ENCODE assay signal across 20 cellular contexts in genomic region chr3:160141485-160142185, GRCh38.
DNase-seq lines count a peak whose midpoint lies in the region; ATAC-seq, FAIRE-seq and TF ChIP-seq lines count a peak whose summit lies in the region.
"Had no signal": no experiment of that assay in that cellular context is flagged by ENCODE, and none has a peak within 500 bp of the region (broad histone marks: within the 10 kb centered on the region; RNA-seq: fewer than 3 reads in every experiment).

No MANE protein-coding gene starts in this region.

- CTCF ChIA-PET in A549 (lab: Yijun Ruan, JAX): interaction anchor here (0.8 to 1.9 kb wide), 4 partner anchors 12 to 109 kb away, joined by 3 to 6 read pairs (median 4); no protein-coding TSS in a partner anchor

- peaks cover 15% of the 10 kb centered on the region for H3K9me3 ChIP-seq in A549

- in situ Hi-C loops in SK-MEL-5 (cut with HindIII; ENCODE audit: low pct_unique_long_range_greater_than_20kb, low sequenced_read_pairs): no loop called here

- no peak overlapping the region for H3K4me3 ChIP-seq in A549
- no peak overlapping the region for H3K4me3 ChIP-seq in skeletal muscle cell (ENCODE audit: low read depth, low read length)
- no peak overlapping the region for H3K4me3 ChIP-seq in coronary artery
- H3K4me3 ChIP-seq: MG63, PC-9 had no signal

- H3K27ac ChIP-seq in A549: peak overlapping the region; percentile 80 to 84
- no peak overlapping the region for H3K27ac ChIP-seq in coronary artery
- H3K27ac ChIP-seq: HL-60, PC-9 had no signal

- peak overlapping the region; percentile 54 for H3K4me2 ChIP-seq in A549
- H3K4me2 ChIP-seq: PC-9 had no signal

- POLR2A ChIA-PET in A549 (lab: Yijun Ruan, JAX): no interaction called here

- no peak for TF ChIP-seq CTCF in A549 (IDR thresholded peaks at IDR 0.05)
- TF ChIP-seq CTCF in coronary artery (IDR thresholded peaks at IDR 0.05): no peak

- WGBS in A549 (ENCODE audit: missing lambda C conversion rate): 17% methylated on average over 4 of the region's 4 CpGs

- 0 out of 5 replicates have a peak, but pooled peaks of 1 of the 2 experiments have one; percentile 19 for TF ChIP-seq RAD21 in A549 (conservative IDR thresholded peaks at IDR 0.05 in 1 of 2, IDR thresholded peaks at IDR 0.05 in 1 of 2)

- no peak for TF ChIP-seq POLR2A in A549 (IDR thresholded peaks at IDR 0.05; ENCODE audit: low read length)

- peaks cover 20% of the 10 kb centered on the region for H3K4me1 ChIP-seq in A549

- FAIRE-seq in A549 (lab: Jason Lieb, UNC): no peak
- FAIRE-seq: G401.6 had no signal

- ATAC-seq in A549 (peak; percentile 91 to 97), GM21529 (IDR thresholded peaks at IDR 0.05; ENCODE audit: unreplicated experiment) (no peak)

- DNase-seq in A549 (ENCODE audit: low read depth in 1 of 2, low spot score in 1 of 2) (peak in 1 of 2 experiments; percentile 71), SK-MEL-5 (ENCODE audit: low read depth, low spot score) (peak; percentile 43), glomerular visceral epithelial cell (ENCODE audit: extremely low spot score) (peak; percentile 36), skeletal muscle cell (ENCODE audit: low read depth) (peak; percentile 32), NCI-H2171 (lab: John Stamatoyannopoulos, UW) (no peak), coronary artery (ENCODE audit: low spot score) (no peak)
- DNase-seq in effector CD4-positive, alpha-beta T cell: no peak
- DNase-seq: 8988T, DMS 273 treated with DMSO at 0.1 percent for 48 hours, DND-41, H7, Kasumi-1, MG63, NCI-H1048, NCI-H1436 treated with DMSO at 0.1 percent for 48 hours, NCI-H2029, PC-9 had no signal

- peak; percentile 72 to 91; a peak in 4 of 5 replicates for TF ChIP-seq EP300 in A549 (IDR thresholded peaks at IDR 0.05)

TF ChIP-seq in A549, 52 proteins besides CTCF, POLR2A, EP300 and RAD21:
- TF ChIP-seq CEBPB (IDR thresholded peaks at IDR 0.05): 0 out of 4 replicates have a peak, but pooled peaks of 1 of the 2 experiments have one; percentile 4
- TF ChIP-seq BCL3 (IDR thresholded peaks at IDR 0.05): 0 out of 3 replicates have a peak, but pooled peaks have one; percentile 18
- TF ChIP-seq USF2 (IDR thresholded peaks at IDR 0.05): no peak
- TF ChIP-seq MAX (IDR thresholded peaks at IDR 0.05): 0 out of 2 replicates have a peak, but pooled peaks have one; percentile 15
- TF ChIP-seq POLR2AphosphoS2 (conservative IDR thresholded peaks at IDR 0.05; ENCODE audit: low read length): no peak
- no peak for TF ChIP-seq TFCP2L1 (CRISPR knock-in tag; IDR thresholded peaks at IDR 0.05)
- peak; percentile 56 to 57; a peak in 3 of 5 replicates for TF ChIP-seq JUN (IDR thresholded peaks at IDR 0.05)
- no peak for TF ChIP-seq HES2 (IDR thresholded peaks at IDR 0.05)
- no peak for TF ChIP-seq HEYL (CRISPR knock-in tag; IDR thresholded peaks at IDR 0.05)
- peak; percentile 72 for TF ChIP-seq JUNB (IDR thresholded peaks at IDR 0.05)
- 0 out of 2 replicates have a peak, but pooled peaks have one; percentile 24 for TF ChIP-seq FOSL2 (IDR thresholded peaks at IDR 0.05)
- TF ChIP-seq FOSL2 (CRISPR knock-in tag; IDR thresholded peaks at IDR 0.05): no peak
- no peak for TF ChIP-seq PHF8 (IDR thresholded peaks at IDR 0.05; ENCODE audit: borderline replicate concordance, low read depth)
- peak; percentile 41 for TF ChIP-seq MAFK (IDR thresholded peaks at IDR 0.05; ENCODE audit: partially characterized antibody)
- TF ChIP-seq ZC3H11A (IDR thresholded peaks at IDR 0.05): no peak
- TF ChIP-seq SMC3 (IDR thresholded peaks at IDR 0.05): peak; percentile 23; the same call in 1 of the 3 replicates
- peak; percentile 48; the same call in 1 of the 2 replicates for TF ChIP-seq GATA3 (IDR thresholded peaks at IDR 0.05; ENCODE audit: borderline replicate concordance)

Comparison
In these comparisons a context has a peak if more than half of its experiments do, and no peak if none do; other contexts are left out.
1. DNase-seq: peak in SK-MEL-5 (single experiment), glomerular visceral epithelial cell (single experiment) and skeletal muscle cell (single experiment); none in effector CD4-positive, alpha-beta T cell (single experiment), NCI-H2171 (single experiment) and coronary artery (single experiment).
2. H3K27ac ChIP-seq: peak in A549 (2 of 2); none in coronary artery (0 of 2).